1 cellular context compared by ENCODE assay signal in the genomic region with DNA sequence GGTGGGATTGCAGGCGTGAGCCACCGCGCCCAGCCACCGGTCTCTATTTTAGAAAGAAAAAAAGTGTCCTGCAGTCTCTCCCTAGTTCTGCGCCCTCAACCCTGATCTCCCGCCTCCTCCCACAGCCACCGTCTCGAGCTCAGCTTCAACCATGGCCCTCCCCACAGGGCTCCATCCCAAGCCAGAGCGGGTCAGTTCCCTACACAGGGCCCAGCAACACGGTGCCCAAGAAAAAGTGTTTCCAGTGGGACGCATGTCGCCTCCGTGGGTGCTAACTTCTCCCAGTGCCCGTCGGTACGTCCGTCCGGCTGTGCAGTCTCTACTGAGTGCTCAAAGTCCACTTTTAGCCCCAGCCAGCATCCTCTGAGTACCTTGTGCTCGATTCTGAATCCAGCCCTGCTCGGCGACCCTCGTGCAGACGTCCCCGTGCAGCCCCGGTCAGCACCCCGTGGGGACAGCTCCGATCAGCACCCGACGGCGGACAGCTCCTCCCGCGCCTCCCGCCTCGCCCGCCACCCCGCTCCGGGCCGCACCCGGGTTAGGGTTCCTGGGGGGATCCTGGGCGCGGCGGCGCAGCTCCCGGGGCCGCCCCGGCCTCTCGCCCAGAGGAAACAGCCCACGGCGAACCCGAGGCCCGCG.
TF ChIP-seq lines count a peak whose summit lies in the region.

No MANE protein-coding gene starts in this region.

TF ChIP-seq in HepG2, 621 proteins besides CTCF, POLR2A, EP300 and RAD21 (continued from another document and continues in another):
- TF ChIP-seq MXI1 (IDR thresholded peaks at IDR 0.05; ENCODE audit: borderline replicate concordance, low read depth, low read length) (peak; percentile 98), ZSCAN30 (CRISPR knock-in tag; IDR thresholded peaks at IDR 0.05) (peak; percentile 96), HNRNPUL1 (IDR thresholded peaks at IDR 0.05; ENCODE audit: low read depth, low read length) (no peak), ZNF879 (CRISPR knock-in tag; IDR thresholded peaks at IDR 0.05) (peak; percentile 98), ZNF382 (CRISPR knock-in tag; IDR thresholded peaks at IDR 0.05; ENCODE audit: borderline replicate concordance) (no peak), ARNT2 (CRISPR knock-in tag; IDR thresholded peaks at IDR 0.05; ENCODE audit: low read depth) (peak; percentile 99), BHLHE40 (IDR thresholded peaks at IDR 0.05; ENCODE audit: low read length) (no peak), ZNF383 (CRISPR knock-in tag; IDR thresholded peaks at IDR 0.05; ENCODE audit: borderline replicate concordance) (no peak), THYN1 (CRISPR knock-in tag; IDR thresholded peaks at IDR 0.05; ENCODE audit: borderline replicate concordance, low read depth) (no peak), PLRG1 (conservative IDR thresholded peaks at IDR 0.05) (no peak), TRIM22 (IDR thresholded peaks at IDR 0.05) (no peak), IRX3 (CRISPR knock-in tag; IDR thresholded peaks at IDR 0.05; ENCODE audit: borderline replicate concordance, low read depth) (peak; percentile 99), ZSCAN22 (CRISPR knock-in tag; IDR thresholded peaks at IDR 0.05) (peak; percentile 65; the same call in 1 of the 2 replicates), ZNF180 (CRISPR knock-in tag; IDR thresholded peaks at IDR 0.05; ENCODE audit: borderline replicate concordance, low read depth) (peak; percentile 96; the same call in 1 of the 2 replicates), ZBTB26 (CRISPR knock-in tag; IDR thresholded peaks at IDR 0.05; ENCODE audit: borderline replicate concordance) (peak; percentile 98), RXRB (CRISPR knock-in tag; IDR thresholded peaks at IDR 0.05; ENCODE audit: borderline replicate concordance) (peak; percentile 85), ZNF354B (CRISPR knock-in tag; IDR thresholded peaks at IDR 0.05) (peak; percentile 88), TERF1 (CRISPR knock-in tag; IDR thresholded peaks at IDR 0.05) (peak; percentile 98), ZNF451 (CRISPR knock-in tag; IDR thresholded peaks at IDR 0.05) (peak; percentile 99), CHD2 (IDR thresholded peaks at IDR 0.05; ENCODE audit: low read depth, low read length) (no peak), ZNF773 (CRISPR knock-in tag; IDR thresholded peaks at IDR 0.05; ENCODE audit: borderline replicate concordance) (peak; percentile 100), SRSF9 (IDR thresholded peaks at IDR 0.05; ENCODE audit: borderline replicate concordance, insufficient read depth, low read depth, low read length, poor library complexity, severe bottlenecking) (no peak), SETDB1 (CRISPR knock-in tag; IDR thresholded peaks at IDR 0.05; ENCODE audit: borderline replicate concordance) (no peak), ZFP62 (CRISPR knock-in tag; IDR thresholded peaks at IDR 0.05) (no peak), RBFOX2 (IDR thresholded peaks at IDR 0.05; ENCODE audit: low read depth, low read length) (no peak), ZSCAN25 (CRISPR knock-in tag; IDR thresholded peaks at IDR 0.05) (peak; percentile 94), ZMAT3 (CRISPR knock-in tag; conservative IDR thresholded peaks at IDR 0.05) (peak; percentile 100), ZNF740 (CRISPR knock-in tag; IDR thresholded peaks at IDR 0.05) (peak; percentile 84), SRY (CRISPR knock-in tag; IDR thresholded peaks at IDR 0.05) (peak; percentile 100), THAP11 (CRISPR knock-in tag; IDR thresholded peaks at IDR 0.05) (peak; percentile 80), SALL1 (CRISPR knock-in tag; IDR thresholded peaks at IDR 0.05) (peak; percentile 99), BRD4 (CRISPR knock-in tag; IDR thresholded peaks at IDR 0.05) (0 out of 2 replicates have a peak, but pooled peaks have one; percentile 58), ZMYM3 (CRISPR knock-in tag; IDR thresholded peaks at IDR 0.05) (peak; percentile 57; the same call in 1 of the 2 replicates), SPEN (CRISPR knock-in tag; IDR thresholded peaks at IDR 0.05; ENCODE audit: low read depth) (peak; percentile 90), MEF2D (CRISPR knock-in tag; IDR thresholded peaks at IDR 0.05) (peak; percentile 95), ZNF605 (CRISPR knock-in tag; IDR thresholded peaks at IDR 0.05) (peak; percentile 96), SNRNP70 (IDR thresholded peaks at IDR 0.05; ENCODE audit: low read depth, low read length) (no peak), PAX8 (CRISPR knock-in tag; IDR thresholded peaks at IDR 0.05; ENCODE audit: borderline replicate concordance) (peak; percentile 88; the same call in 1 of the 2 replicates), FLYWCH1 (CRISPR knock-in tag; IDR thresholded peaks at IDR 0.05) (peak; percentile 99), MEIS1 (CRISPR knock-in tag; IDR thresholded peaks at IDR 0.05; ENCODE audit: borderline replicate concordance) (peak; percentile 85), ZNF616 (CRISPR knock-in tag; IDR thresholded peaks at IDR 0.05; ENCODE audit: low read depth) (peak; percentile 98), RORA (CRISPR knock-in tag; IDR thresholded peaks at IDR 0.05) (no peak), KAT2B (IDR thresholded peaks at IDR 0.05; ENCODE audit: borderline replicate concordance, low read depth, low read length) (no peak), SATB2 (CRISPR knock-in tag; IDR thresholded peaks at IDR 0.05) (peak; percentile 99), ZBTB2 (CRISPR knock-in tag; IDR thresholded peaks at IDR 0.05; ENCODE audit: low read depth) (peak; percentile 93), ARID3A (IDR thresholded peaks at IDR 0.05; ENCODE audit: low read depth, low read length) (no peak)
- TF ChIP-seq, protein P1, sequence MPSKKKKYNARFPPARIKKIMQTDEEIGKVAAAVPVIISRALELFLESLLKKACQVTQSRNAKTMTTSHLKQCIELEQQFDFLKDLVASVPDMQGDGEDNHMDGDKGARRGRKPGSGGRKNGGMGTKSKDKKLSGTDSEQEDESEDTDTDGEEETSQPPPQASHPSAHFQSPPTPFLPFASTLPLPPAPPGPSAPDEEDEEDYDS (CRISPR knock-in tag; IDR thresholded peaks at IDR 0.05): peak; percentile 68; the same call in 1 of the 2 replicates
- TF ChIP-seq, protein P2, sequence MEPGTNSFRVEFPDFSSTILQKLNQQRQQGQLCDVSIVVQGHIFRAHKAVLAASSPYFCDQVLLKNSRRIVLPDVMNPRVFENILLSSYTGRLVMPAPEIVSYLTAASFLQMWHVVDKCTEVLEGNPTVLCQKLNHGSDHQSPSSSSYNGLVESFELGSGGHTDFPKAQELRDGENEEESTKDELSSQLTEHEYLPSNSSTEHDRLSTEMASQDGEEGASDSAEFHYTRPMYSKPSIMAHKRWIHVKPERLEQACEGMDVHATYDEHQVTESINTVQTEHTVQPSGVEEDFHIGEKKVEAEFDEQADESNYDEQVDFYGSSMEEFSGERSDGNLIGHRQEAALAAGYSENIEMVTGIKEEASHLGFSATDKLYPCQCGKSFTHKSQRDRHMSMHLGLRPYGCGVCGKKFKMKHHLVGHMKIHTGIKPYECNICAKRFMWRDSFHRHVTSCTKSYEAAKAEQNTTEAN (CRISPR knock-in tag; conservative IDR thresholded peaks at IDR 0.05): peak; percentile 98
- TF ChIP-seq, protein P3, sequence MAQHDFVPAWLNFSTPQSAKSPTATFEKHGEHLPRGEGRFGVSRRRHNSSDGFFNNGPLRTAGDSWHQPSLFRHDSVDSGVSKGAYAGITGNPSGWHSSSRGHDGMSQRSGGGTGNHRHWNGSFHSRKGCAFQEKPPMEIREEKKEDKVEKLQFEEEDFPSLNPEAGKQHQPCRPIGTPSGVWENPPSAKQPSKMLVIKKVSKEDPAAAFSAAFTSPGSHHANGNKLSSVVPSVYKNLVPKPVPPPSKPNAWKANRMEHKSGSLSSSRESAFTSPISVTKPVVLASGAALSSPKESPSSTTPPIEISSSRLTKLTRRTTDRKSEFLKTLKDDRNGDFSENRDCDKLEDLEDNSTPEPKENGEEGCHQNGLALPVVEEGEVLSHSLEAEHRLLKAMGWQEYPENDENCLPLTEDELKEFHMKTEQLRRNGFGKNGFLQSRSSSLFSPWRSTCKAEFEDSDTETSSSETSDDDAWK (CRISPR knock-in tag; IDR thresholded peaks at IDR 0.05): no peak
- TF ChIP-seq, protein P4, sequence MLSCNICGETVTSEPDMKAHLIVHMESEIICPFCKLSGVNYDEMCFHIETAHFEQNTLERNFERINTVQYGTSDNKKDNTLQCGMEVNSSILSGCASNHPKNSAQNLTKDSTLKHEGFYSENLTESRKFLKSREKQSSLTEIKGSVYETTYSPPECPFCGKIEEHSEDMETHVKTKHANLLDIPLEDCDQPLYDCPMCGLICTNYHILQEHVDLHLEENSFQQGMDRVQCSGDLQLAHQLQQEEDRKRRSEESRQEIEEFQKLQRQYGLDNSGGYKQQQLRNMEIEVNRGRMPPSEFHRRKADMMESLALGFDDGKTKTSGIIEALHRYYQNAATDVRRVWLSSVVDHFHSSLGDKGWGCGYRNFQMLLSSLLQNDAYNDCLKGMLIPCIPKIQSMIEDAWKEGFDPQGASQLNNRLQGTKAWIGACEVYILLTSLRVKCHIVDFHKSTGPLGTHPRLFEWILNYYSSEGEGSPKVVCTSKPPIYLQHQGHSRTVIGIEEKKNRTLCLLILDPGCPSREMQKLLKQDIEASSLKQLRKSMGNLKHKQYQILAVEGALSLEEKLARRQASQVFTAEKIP (CRISPR knock-in tag; IDR thresholded peaks at IDR 0.05; ENCODE audit: borderline replicate concordance): no peak
- TF ChIP-seq, protein P5, sequence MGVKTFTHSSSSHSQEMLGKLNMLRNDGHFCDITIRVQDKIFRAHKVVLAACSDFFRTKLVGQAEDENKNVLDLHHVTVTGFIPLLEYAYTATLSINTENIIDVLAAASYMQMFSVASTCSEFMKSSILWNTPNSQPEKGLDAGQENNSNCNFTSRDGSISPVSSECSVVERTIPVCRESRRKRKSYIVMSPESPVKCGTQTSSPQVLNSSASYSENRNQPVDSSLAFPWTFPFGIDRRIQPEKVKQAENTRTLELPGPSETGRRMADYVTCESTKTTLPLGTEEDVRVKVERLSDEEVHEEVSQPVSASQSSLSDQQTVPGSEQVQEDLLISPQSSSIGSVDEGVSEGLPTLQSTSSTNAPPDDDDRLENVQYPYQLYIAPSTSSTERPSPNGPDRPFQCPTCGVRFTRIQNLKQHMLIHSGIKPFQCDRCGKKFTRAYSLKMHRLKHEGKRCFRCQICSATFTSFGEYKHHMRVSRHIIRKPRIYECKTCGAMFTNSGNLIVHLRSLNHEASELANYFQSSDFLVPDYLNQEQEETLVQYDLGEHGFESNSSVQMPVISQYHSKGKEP (CRISPR knock-in tag; IDR thresholded peaks at IDR 0.05): peak; percentile 99
